11 cellular contexts compared by ENCODE assay signal in genomic region chr21:32624726-32625125, GRCh38. TPM values are rescaled to one million over a fixed set of nuclear protein-coding genes. Genes with fewer than 3 reads are reported as not detected.
DNase-seq lines count a peak whose midpoint lies in the region; ATAC-seq and TF ChIP-seq lines count a peak whose summit lies in the region.
"Had no signal": no experiment of that assay in that cellular context is flagged by ENCODE, and none has a peak within 500 bp of the region (broad histone marks: within the 10 kb centered on the region; RNA-seq: fewer than 3 reads in every experiment).

No MANE protein-coding gene starts in this region.

- H3K36me3 ChIP-seq in mammary epithelial cell (ENCODE audit: insufficient read depth, low read length) = no peaks in the 10 kb centered on the region
- H3K36me3 ChIP-seq: ovary had no signal

- dilution Hi-C loops in mammary epithelial cell (cut with HindIII; ENCODE audit: low sequenced_read_pairs) = no loop called here

- BruUV-seq in mammary epithelial cell (replicated peaks; lab: Mats Ljungman, UMichigan) = no TSS peak

- 0% methylated on average over 2 of the region's 2 CpGs for WGBS in mammary epithelial cell (ENCODE audit: low coverage, missing lambda C conversion rate)

- in situ Hi-C loops in mammary epithelial cell (cut with MboI; ENCODE audit: low sequenced_read_pairs in 2 of 2) = no loop called here

- ATAC-seq in GM21576 (IDR thresholded peaks at IDR 0.05; ENCODE audit: unreplicated experiment) = peak; percentile 77
- ATAC-seq in HG03469 (IDR thresholded peaks at IDR 0.05; ENCODE audit: unreplicated experiment) = peak; percentile 40

- no peaks in the 10 kb centered on the region for H3K9me3 ChIP-seq in mammary epithelial cell (replicated peaks; ENCODE audit: insufficient read depth, low read length)
- H3K9me3 ChIP-seq: ovary had no signal

- H3K4me1 ChIP-seq in mammary epithelial cell (ENCODE audit: insufficient read depth, low read length) = peaks cover 12% of the 10 kb centered on the region

- peak; percentile 72 for DNase-seq in GM12865 (ENCODE audit: low read depth)
- peak; percentile 80 for DNase-seq in mammary epithelial cell
- no peak for DNase-seq in hippocampal formation (lab: John Stamatoyannopoulos, UW)
- no peak for DNase-seq in amniotic stem cell (lab: John Stamatoyannopoulos, UW)
- no peak for DNase-seq in SIG-M5 treated with dmso at 0.1 percent for 504 hours (lab: John Stamatoyannopoulos, UW; ENCODE audit: unreplicated experiment)
- no peak for DNase-seq in Ammon's horn (ENCODE audit: low spot score)
- DNase-seq: ovary; SIG-M5; stimulated activated naive CD4-positive, alpha-beta T cell treated with Interleukin-2 at 50 U/mL for 16 hours had no signal

- no peaks in the 10 kb centered on the region for H3K27me3 ChIP-seq in mammary epithelial cell (ENCODE audit: insufficient read depth, low read length)
- H3K27me3 ChIP-seq: ovary had no signal

- H2AFZ ChIP-seq in mammary epithelial cell (ENCODE audit: low read depth, low read length) = peak overlapping the region; percentile 18

- H4K20me1 ChIP-seq in mammary epithelial cell (ENCODE audit: insufficient read depth, low read length) = no peaks in the 10 kb centered on the region

- CTCF ChIA-PET in mammary epithelial cell (lab: Charles Lee; ENCODE audit: low non-redundant PET) = no interaction called here

- H3K4me2 ChIP-seq in mammary epithelial cell (ENCODE audit: insufficient read depth, low read depth, low read length) = peak overlapping the region; percentile 12

- H3K79me2 ChIP-seq in mammary epithelial cell (ENCODE audit: insufficient read depth, low read length) = no peaks in the 10 kb centered on the region

- intact Hi-C loops in mammary epithelial cell (cut with micrococcal nuclease) = no loop called here

- H3K9ac ChIP-seq in mammary epithelial cell (ENCODE audit: insufficient read depth, low read length) = no peak overlapping the region

- H3K27ac ChIP-seq in mammary epithelial cell (ENCODE audit: insufficient read depth, low read depth, low read length) = no peak overlapping the region
- H3K27ac ChIP-seq: ovary had no signal

- H3K4me3 ChIP-seq in GM12865 (ENCODE audit: low read depth, low read length) (no peak overlapping the region), mammary epithelial cell (replicated peaks in 1 of 3; ENCODE audit: insufficient read depth in 1 of 3, low read depth in 2 of 3, low read length in 3 of 3) (no peak overlapping the region)
- H3K4me3 ChIP-seq: ovary had no signal

- TF ChIP-seq CTCF in GM12865 (IDR thresholded peaks at IDR 0.05; ENCODE audit: insufficient read depth, low read depth, low read length, missing control alignments) (no peak), mammary epithelial cell (conservative IDR thresholded peaks at IDR 0.05 in 1 of 2, IDR thresholded peaks at IDR 0.05 in 1 of 2; ENCODE audit: extremely low read depth in 1 of 2, insufficient read depth in 1 of 2, low read depth in 1 of 2, low read length in 2 of 2) (no peak)

RNA-seq across cellular contexts. Expression of gene CFAP298, which starts 12.5 kb away (rescaled TPM):
- total RNA-seq in mammary epithelial cell = 10 to 100 TPM; 15.3 to 48.9 TPM
- polyA plus RNA-seq in mammary epithelial cell = 29.9 TPM
- 6.3 TPM for polyA minus RNA-seq in mammary epithelial cell

RNA-seq across cellular contexts. Expression of gene TCP10L, which starts 39.4 kb away (rescaled TPM):
- total RNA-seq in mammary epithelial cell = under 1 TPM in 1 of 2 donors, not detected in 1; under 0.01 TPM
- polyA plus RNA-seq in mammary epithelial cell = 0.11 TPM
- not detected for polyA minus RNA-seq in mammary epithelial cell

Comparison
In these comparisons a context has a peak if more than half of its experiments do, and no peak if none do; other contexts are left out.
1. DNase-seq: peak in GM12865 (single experiment) and mammary epithelial cell (single experiment); none in hippocampal formation (0 of 2), amniotic stem cell (single experiment), SIG-M5 treated with dmso at 0.1 percent for 504 hours (single experiment) and Ammon's horn (single experiment).